8 cellular contexts compared by ENCODE assay signal in genomic region chr1:145959957-145960467, GRCh38. TPM values are rescaled to one million over a fixed set of nuclear protein-coding genes. Genes with fewer than 3 reads are reported as not detected.
DNase-seq lines count a peak whose midpoint lies in the region; ATAC-seq and TF ChIP-seq lines count a peak whose summit lies in the region.

No MANE protein-coding gene starts in this region.

- H3K36me3 Mint-ChIP-seq in activated naive CD8-positive, alpha-beta T cell treated with anti-CD3 and anti-CD28 coated beads, Interleukin-2, amount 50 U/mL, for 24 hours (ENCODE audit: low read depth) = peaks cover 10% of the 10 kb centered on the region
- H3K36me3 Mint-ChIP-seq in immature natural killer cell = no peaks in the 10 kb centered on the region

- H3K27me3 ChIP-seq in stomach = peaks cover 0 to 14% (median 8%) of the 10 kb centered on the region in 3 donors

- no peaks in the 10 kb centered on the region for H3K36me3 ChIP-seq in stomach

- DNase-seq in NCI-H748 (lab: John Stamatoyannopoulos, UW; ENCODE audit: unreplicated experiment) (peak; percentile 34), NCI-H748 treated with DMSO at 0.1 percent for 48 hours (lab: John Stamatoyannopoulos, UW) (no peak), immature natural killer cell (no peak), stomach (no peak), CD1c-positive myeloid dendritic cell (ENCODE audit: extremely low spot score) (no peak)
- DNase-seq in activated naive CD8-positive, alpha-beta T cell treated with anti-CD3 and anti-CD28 coated beads, Interleukin-2, amount 50 U/mL, for 24 hours = no peak

- peak overlapping the region; percentile 30 for H3K27ac Mint-ChIP-seq in activated naive CD8-positive, alpha-beta T cell treated with anti-CD3 and anti-CD28 coated beads, Interleukin-2, amount 50 U/mL, for 24 hours
- peak overlapping the region; percentile 36 to 94 (median 76) for H3K27ac Mint-ChIP-seq in immature natural killer cell

- no peaks in the 10 kb centered on the region for H3K27me3 Mint-ChIP-seq in activated naive CD8-positive, alpha-beta T cell treated with anti-CD3 and anti-CD28 coated beads, Interleukin-2, amount 50 U/mL, for 24 hours
- peaks cover 5 to 12% (median 9%) of the 10 kb centered on the region in 3 donors for H3K27me3 Mint-ChIP-seq in immature natural killer cell (ENCODE audit: low read depth in 3 of 3)

- peak overlapping the region; percentile 52 to 65 (median 59) for H3K4me3 ChIP-seq in stomach

- 8 to 12% (median 10%) methylated on average over 5 to 12 of the region's 12 CpGs for WGBS in stomach, 5 donors

- intact Hi-C loops in stomach (cut with DNase I; ENCODE audit: low total_unique reads) = no loop called here

- peaks cover 63% of the 10 kb centered on the region for H3K4me1 Mint-ChIP-seq in activated naive CD8-positive, alpha-beta T cell treated with anti-CD3 and anti-CD28 coated beads, Interleukin-2, amount 50 U/mL, for 24 hours
- peaks cover 85 to 88% of the 10 kb centered on the region in 2 donors for H3K4me1 Mint-ChIP-seq in immature natural killer cell

- H3K9me3 ChIP-seq in stomach = no peaks in the 10 kb centered on the region

- peak overlapping the region; percentile 96 for H3K4me3 Mint-ChIP-seq in activated naive CD8-positive, alpha-beta T cell treated with anti-CD3 and anti-CD28 coated beads, Interleukin-2, amount 50 U/mL, for 24 hours
- H3K4me3 Mint-ChIP-seq in immature natural killer cell = peak overlapping the region; percentile 76 to 99 (median 96)

- no peak for TF ChIP-seq CTCF in stomach (IDR thresholded peaks at IDR 0.05)

- no peaks in the 10 kb centered on the region for H3K9me3 Mint-ChIP-seq in activated naive CD8-positive, alpha-beta T cell treated with anti-CD3 and anti-CD28 coated beads, Interleukin-2, amount 50 U/mL, for 24 hours
- H3K9me3 Mint-ChIP-seq in immature natural killer cell = no peaks in the 10 kb centered on the region

- H3K27ac ChIP-seq in stomach = peak overlapping the region; percentile 73 to 99 (median 91)

- no peak for TF ChIP-seq EP300 in stomach (IDR thresholded peaks at IDR 0.05)

- peaks cover 34 to 85% (median 75%) of the 10 kb centered on the region in 4 donors for H3K4me1 ChIP-seq in stomach

- TF ChIP-seq POLR2A in stomach (IDR thresholded peaks at IDR 0.05) = no peak

- ATAC-seq in activated naive CD8-positive, alpha-beta T cell treated with anti-CD3 and anti-CD28 coated beads, Interleukin-2, amount 50 U/mL, for 24 hours = no peak
- ATAC-seq in GM21381 (IDR thresholded peaks at IDR 0.05; ENCODE audit: unreplicated experiment) (no peak), HG02571 (IDR thresholded peaks at IDR 0.05; ENCODE audit: unreplicated experiment) (no peak)

RNA-seq across cellular contexts. Expression of gene LIX1L, which starts 2.2 kb away (rescaled TPM):
- polyA plus RNA-seq in immature natural killer cell (10 to 100 TPM; 17.9 to 28.0 (median 20.7) TPM), stomach (1 to 10 TPM; 7.2 to 8.2 (median 7.4) TPM)
- total RNA-seq in stomach = 10 to 100 TPM in 3 of 5 donors, 1 to 10 TPM in 2; 5.8 to 28.4 (median 14.0) TPM

RNA-seq across cellular contexts. Expression of gene ANKRD34A, which starts 4.4 kb away (rescaled TPM):
- polyA plus RNA-seq in immature natural killer cell = under 1 TPM in 2 of 3 donors, not detected in 1; 0.11 to 0.55 TPM
- 1 to 10 TPM in 1 of 5 donors, under 1 TPM in 2, not detected in 2; 0.73 to 2.6 (median 0.87) TPM for total RNA-seq in stomach
- polyA plus RNA-seq in stomach = under 1 TPM in 2 of 3 donors, not detected in 1; 0.19 to 0.45 TPM

RNA-seq across cellular contexts. Expression of gene POLR3GL, which starts 4.5 kb away (rescaled TPM):
- polyA plus RNA-seq in immature natural killer cell (100 to 1,000 TPM; 112 to 207 (median 119) TPM), stomach (10 to 100 TPM; 31.4 to 53.2 (median 43.9) TPM)
- 100 to 1,000 TPM in 1 of 5 donors, 10 to 100 TPM in 3, 1 to 10 TPM in 1; 5.8 to 165 (median 18.9) TPM for total RNA-seq in stomach

RNA-seq across cellular contexts. Expression of gene RBM8A, which starts 32.7 kb away (rescaled TPM):
- polyA plus RNA-seq in immature natural killer cell = 100 to 1,000 TPM; 175 to 256 (median 194) TPM
- 10 to 100 TPM in 4 of 5 donors, 1 to 10 TPM in 1; 9.3 to 81.3 (median 44.6) TPM for total RNA-seq in stomach
- 100 to 1,000 TPM in 2 of 3 donors, 10 to 100 TPM in 1; 79.3 to 113 (median 101) TPM for polyA plus RNA-seq in stomach

RNA-seq across cellular contexts. Expression of gene TXNIP, which starts 36.4 kb away (rescaled TPM):
- polyA plus RNA-seq in immature natural killer cell = 1,000 to 10,000 TPM; 3,408 to 4,367 (median 4,229) TPM
- total RNA-seq in stomach = 1,000 to 10,000 TPM in 3 of 5 donors, 100 to 1,000 TPM in 2; 204 to 3,386 (median 1,054) TPM
- 100 to 1,000 TPM; 217 to 613 (median 334) TPM for polyA plus RNA-seq in stomach
